Comparison of ENCODE assay signal across 1 cellular context in the genomic region with DNA sequence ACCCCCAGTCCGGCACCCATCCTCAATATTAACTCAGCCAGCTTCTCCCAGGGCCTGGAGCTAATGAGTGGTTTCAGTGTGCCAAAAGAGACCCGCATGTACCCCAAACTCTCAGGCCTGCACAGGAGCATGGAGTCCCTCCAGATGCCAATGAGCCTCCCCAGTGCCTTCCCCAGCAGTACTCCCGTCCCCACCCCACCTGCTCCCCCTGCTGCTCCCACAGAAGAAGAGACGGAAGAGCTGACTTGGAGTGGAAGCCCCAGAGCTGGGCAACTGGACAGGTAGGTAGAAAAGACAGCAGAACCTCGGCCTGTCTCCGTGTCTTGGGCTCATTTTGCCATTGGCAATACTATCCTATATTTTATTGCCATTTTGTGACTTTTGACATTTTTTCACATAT.
TF ChIP-seq lines count a peak whose summit lies in the region.

No MANE protein-coding gene starts in this region.

TF ChIP-seq in HCT116, 20 proteins besides CTCF, POLR2A, EP300 and RAD21 (continued from another document):
- TF ChIP-seq, protein P1, sequence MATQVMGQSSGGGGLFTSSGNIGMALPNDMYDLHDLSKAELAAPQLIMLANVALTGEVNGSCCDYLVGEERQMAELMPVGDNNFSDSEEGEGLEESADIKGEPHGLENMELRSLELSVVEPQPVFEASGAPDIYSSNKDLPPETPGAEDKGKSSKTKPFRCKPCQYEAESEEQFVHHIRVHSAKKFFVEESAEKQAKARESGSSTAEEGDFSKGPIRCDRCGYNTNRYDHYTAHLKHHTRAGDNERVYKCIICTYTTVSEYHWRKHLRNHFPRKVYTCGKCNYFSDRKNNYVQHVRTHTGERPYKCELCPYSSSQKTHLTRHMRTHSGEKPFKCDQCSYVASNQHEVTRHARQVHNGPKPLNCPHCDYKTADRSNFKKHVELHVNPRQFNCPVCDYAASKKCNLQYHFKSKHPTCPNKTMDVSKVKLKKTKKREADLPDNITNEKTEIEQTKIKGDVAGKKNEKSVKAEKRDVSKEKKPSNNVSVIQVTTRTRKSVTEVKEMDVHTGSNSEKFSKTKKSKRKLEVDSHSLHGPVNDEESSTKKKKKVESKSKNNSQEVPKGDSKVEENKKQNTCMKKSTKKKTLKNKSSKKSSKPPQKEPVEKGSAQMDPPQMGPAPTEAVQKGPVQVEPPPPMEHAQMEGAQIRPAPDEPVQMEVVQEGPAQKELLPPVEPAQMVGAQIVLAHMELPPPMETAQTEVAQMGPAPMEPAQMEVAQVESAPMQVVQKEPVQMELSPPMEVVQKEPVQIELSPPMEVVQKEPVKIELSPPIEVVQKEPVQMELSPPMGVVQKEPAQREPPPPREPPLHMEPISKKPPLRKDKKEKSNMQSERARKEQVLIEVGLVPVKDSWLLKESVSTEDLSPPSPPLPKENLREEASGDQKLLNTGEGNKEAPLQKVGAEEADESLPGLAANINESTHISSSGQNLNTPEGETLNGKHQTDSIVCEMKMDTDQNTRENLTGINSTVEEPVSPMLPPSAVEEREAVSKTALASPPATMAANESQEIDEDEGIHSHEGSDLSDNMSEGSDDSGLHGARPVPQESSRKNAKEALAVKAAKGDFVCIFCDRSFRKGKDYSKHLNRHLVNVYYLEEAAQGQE (IDR thresholded peaks at IDR 0.05; ENCODE audit: low read depth): no peak
- TF ChIP-seq SIN3A (IDR thresholded peaks at IDR 0.05; ENCODE audit: low read depth) (no peak), POLR2AphosphoS5 (IDR thresholded peaks at IDR 0.05; ENCODE audit: low read depth, low read length) (no peak), JUND (IDR thresholded peaks at IDR 0.05) (no peak), ELF1 (IDR thresholded peaks at IDR 0.05; ENCODE audit: borderline replicate concordance, low read depth) (no peak)
